Comparison of ENCODE assay signal across 20 cellular contexts in genomic region chr4:61828960-61829359, GRCh38.
"Had no signal": no experiment of that assay in that cellular context is flagged by ENCODE, and none has a peak within 500 bp of the region (broad histone marks: within the 10 kb centered on the region; RNA-seq: fewer than 3 reads in every experiment).

No MANE protein-coding gene starts in this region.

- H3K4me1 Mint-ChIP-seq: activated CD4-positive, alpha-beta T cell treated with anti-CD3 and anti-CD28 coated beads, Interleukin-2, amount 10 ng/mL, durations not matched to agents 7 days and 5 days; activated naive CD8-positive, alpha-beta T cell treated with anti-CD3 and anti-CD28 coated beads, Interleukin-2, amount 10 ng/mL, durations not matched to agents 7 days and 5 days; naive thymus-derived CD8-positive, alpha-beta T cell; stimulated activated effector memory CD8-positive, alpha-beta T cell treated with anti-CD3 and anti-CD28 coated beads, Interleukin-12 subunit alpha, Interleukin-12 subunit beta, amount 100 ng/mL, for 72 hours had no signal

- H3K4me3 Mint-ChIP-seq: activated CD4-positive, alpha-beta T cell treated with anti-CD3 and anti-CD28 coated beads, Interleukin-2, amount 10 ng/mL, durations not matched to agents 7 days and 5 days; activated CD8-positive, alpha-beta T cell treated with anti-CD3 and anti-CD28 coated beads, Interleukin-2, amount 10 ng/mL, durations not matched to agents 7 days and 5 days; activated naive CD8-positive, alpha-beta T cell treated with anti-CD3 and anti-CD28 coated beads, Interleukin-2, amount 10 ng/mL, durations not matched to agents 7 days and 5 days; activated T-cell treated with anti-CD3 and anti-CD28 coated beads, Interleukin-2, amount 50 U/mL, for 24 hours; endodermal cell; naive thymus-derived CD8-positive, alpha-beta T cell; stimulated activated effector memory CD8-positive, alpha-beta T cell treated with anti-CD3 and anti-CD28 coated beads, Interleukin-12 subunit alpha, Interleukin-12 subunit beta, amount 100 ng/mL, for 72 hours; type B pancreatic cell had no signal

- H3K27me3 Mint-ChIP-seq: activated CD4-positive, alpha-beta T cell treated with anti-CD3 and anti-CD28 coated beads, Interleukin-2, amount 10 ng/mL, durations not matched to agents 7 days and 5 days; activated naive CD8-positive, alpha-beta T cell treated with anti-CD3 and anti-CD28 coated beads, Interleukin-2, amount 10 ng/mL, durations not matched to agents 7 days and 5 days; activated T-cell treated with anti-CD3 and anti-CD28 coated beads, Interleukin-2, amount 50 U/mL, for 24 hours; naive thymus-derived CD8-positive, alpha-beta T cell; type B pancreatic cell had no signal

- H3K9me3 Mint-ChIP-seq: endodermal cell had no signal

- H3K36me3 Mint-ChIP-seq: activated naive CD8-positive, alpha-beta T cell treated with anti-CD3 and anti-CD28 coated beads, Interleukin-2, amount 10 ng/mL, durations not matched to agents 7 days and 5 days; naive thymus-derived CD8-positive, alpha-beta T cell; stimulated activated effector memory CD8-positive, alpha-beta T cell treated with anti-CD3 and anti-CD28 coated beads, Interleukin-12 subunit alpha, Interleukin-12 subunit beta, amount 100 ng/mL, for 72 hours; type B pancreatic cell had no signal

- DNase-seq: activated CD4-positive, alpha-beta T cell treated with anti-CD3 and anti-CD28 coated beads, Interleukin-2, amount 10 ng/mL, durations not matched to agents 7 days and 5 days; activated CD8-positive, alpha-beta T cell treated with anti-CD3 and anti-CD28 coated beads, Interleukin-2, amount 10 ng/mL, durations not matched to agents 7 days and 5 days; activated naive CD4-positive, alpha-beta T cell treated with Interleukin-2 at 50 U/mL for 16 hours; activated naive CD8-positive, alpha-beta T cell treated with anti-CD3 and anti-CD28 coated beads, Interleukin-2, amount 10 ng/mL, durations not matched to agents 7 days and 5 days; activated T-cell treated with anti-CD3 and anti-CD28 coated beads, Interleukin-2, amount 50 U/mL, for 24 hours; body of pancreas; caudate nucleus; endodermal cell; foreskin fibroblast; hippocampal formation; left colon; lower lobe of right lung; naive thymus-derived CD8-positive, alpha-beta T cell; right lobe of liver; stimulated activated CD4-positive, alpha-beta T cell treated with anti-CD3 and anti-CD28 coated beads, Interleukin-4, amount 100 ng/mL, for 24 hours; T-helper 9 cell; testis had no signal

- H3K27ac Mint-ChIP-seq: activated CD4-positive, alpha-beta T cell treated with anti-CD3 and anti-CD28 coated beads, Interleukin-2, amount 10 ng/mL, durations not matched to agents 7 days and 5 days; activated CD8-positive, alpha-beta T cell treated with anti-CD3 and anti-CD28 coated beads, Interleukin-2, amount 10 ng/mL, durations not matched to agents 7 days and 5 days; activated naive CD8-positive, alpha-beta T cell treated with anti-CD3 and anti-CD28 coated beads, Interleukin-2, amount 10 ng/mL, durations not matched to agents 7 days and 5 days; activated T-cell treated with anti-CD3 and anti-CD28 coated beads, Interleukin-2, amount 50 U/mL, for 24 hours; activated T-helper 2 cell treated with anti-CD3 and anti-CD28 coated beads, Interferon-gamma antibody, Interleukin-2, Interleukin-4, amounts not matched to agents 10 μg/mL and 5 μg/mL and 100 μg/mL, durations not matched to agents 14 hours and 24 hours and 36 hours; endodermal cell; naive thymus-derived CD8-positive, alpha-beta T cell; stimulated activated effector memory CD8-positive, alpha-beta T cell treated with anti-CD3 and anti-CD28 coated beads, Interleukin-12 subunit alpha, Interleukin-12 subunit beta, amount 100 ng/mL, for 72 hours; type B pancreatic cell had no signal
